In the genomic region with DNA sequence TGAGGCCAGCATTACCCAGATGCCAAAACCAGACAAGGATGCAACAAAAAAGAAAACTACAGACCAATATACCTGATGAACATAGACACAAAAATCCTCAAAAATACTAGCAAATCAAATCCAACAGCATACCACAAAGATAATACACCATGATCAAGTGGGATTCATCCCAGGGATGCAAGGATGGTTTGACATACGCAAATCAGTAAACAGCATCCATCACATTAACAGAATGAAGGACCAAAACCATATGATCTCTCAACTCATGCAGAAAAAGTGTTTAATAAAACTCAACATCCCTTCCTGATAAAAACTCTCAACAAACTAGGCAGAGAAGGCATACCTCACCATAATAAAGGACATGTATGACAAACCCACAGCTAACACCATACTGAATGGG, we compare ENCODE assay signal across 10 cellular contexts.
"Had no signal": no experiment of that assay in that cellular context is flagged by ENCODE, and none has a peak within 500 bp of the region (broad histone marks: within the 10 kb centered on the region; RNA-seq: fewer than 3 reads in every experiment).

No MANE protein-coding gene starts in this region.

- H3K27ac ChIP-seq: GM23248, KMS-11 had no signal

- ATAC-seq: HCT116 had no signal

- DNase-seq: GM23248, GOT3, H7, HFFc6, IMR-90, Karpas-422, KBM-7 had no signal

- H3K9ac ChIP-seq: GM23248, KMS-11 had no signal

- H3K4me2 ChIP-seq: KMS-11 had no signal

- H3K9me3 ChIP-seq: HAP-1 had no signal

- H3K4me3 ChIP-seq: GM23248, HAP-1 had no signal

- H2AFZ ChIP-seq: GM23248 had no signal

- H3K36me3 ChIP-seq: HAP-1 had no signal
